ENCODE assay signal across 18 cellular contexts in the genomic region with DNA sequence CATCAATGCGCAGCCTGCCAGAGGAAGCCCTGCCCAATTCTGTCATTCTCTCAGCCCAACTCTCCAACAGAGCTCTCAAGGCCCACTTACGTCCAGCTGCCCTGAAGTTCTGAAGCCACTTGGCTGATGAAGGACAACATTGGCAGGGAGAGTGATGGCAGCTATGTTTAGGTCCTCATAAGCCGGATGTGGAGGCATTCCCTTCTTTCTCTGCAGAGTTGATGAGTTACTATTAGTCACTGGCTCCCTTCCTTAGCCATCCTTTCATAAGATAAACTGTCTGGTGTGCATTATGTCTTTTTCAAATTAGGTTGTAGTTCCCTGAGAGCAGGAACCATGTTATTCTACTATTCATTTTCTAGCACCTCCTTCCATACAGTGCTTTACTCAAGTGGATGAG. TPM values are rescaled to one million over a fixed set of nuclear protein-coding genes. Genes with fewer than 3 reads are reported as not detected.
DNase-seq lines count a peak whose midpoint lies in the region; ATAC-seq, FAIRE-seq and TF ChIP-seq lines count a peak whose summit lies in the region.
"Had no signal": no experiment of that assay in that cellular context is flagged by ENCODE, and none has a peak within 500 bp of the region (broad histone marks: within the 10 kb centered on the region; RNA-seq: fewer than 3 reads in every experiment).

No MANE protein-coding gene starts in this region.

- 74 to 91% (median 88%) methylated on average over 3 of the region's 3 CpGs for WGBS in stomach, 5 donors

- peaks cover 9% of the 10 kb centered on the region for H3K36me3 Mint-ChIP-seq in HFFc6 (ENCODE audit: low read depth)
- H3K36me3 Mint-ChIP-seq in astrocyte (ENCODE audit: low read depth, unreplicated experiment), result no peaks in the 10 kb centered on the region
- H3K36me3 Mint-ChIP-seq in glutamatergic neuron (ENCODE audit: unreplicated experiment), result peaks cover 17% of the 10 kb centered on the region
- H3K36me3 Mint-ChIP-seq: natural killer cell treated with Interleukin-12 subunit alpha and Interleukin-12 subunit beta and Interleukin-15 and Interleukin-18, amount 100 ng/mL, for 72 hours had no signal

- TF ChIP-seq CTCF in HFFc6 (IDR thresholded peaks at IDR 0.05) (no peak), astrocyte (IDR thresholded peaks at IDR 0.05; ENCODE audit: insufficient read depth, low read depth, low read length) (no peak), glutamatergic neuron (IDR thresholded peaks at IDR 0.05; ENCODE audit: partially characterized antibody, unreplicated experiment) (no peak), stomach (IDR thresholded peaks at IDR 0.05) (no peak), WERI-Rb-1 (IDR thresholded peaks at IDR 0.05; ENCODE audit: low read depth, low read length) (no peak)

- H3K4me3 Mint-ChIP-seq in HFFc6 (peak overlapping the region; percentile 45; the same call in 1 of the 2 replicates), astrocyte (ENCODE audit: unreplicated experiment) (no peak overlapping the region), glutamatergic neuron (ENCODE audit: unreplicated experiment) (no peak overlapping the region)
- H3K4me3 Mint-ChIP-seq: dendritic cell treated with granulocyte-macrophage colony-stimulating factor and Interleukin-4, amounts not matched to agents 40 ng/mL and 50 ng/mL, for 4 days; natural killer cell treated with Interleukin-12 subunit alpha and Interleukin-12 subunit beta and Interleukin-15 and Interleukin-18, amount 100 ng/mL, for 72 hours had no signal

- H3K9me3 Mint-ChIP-seq in HFFc6 (no peaks in the 10 kb centered on the region), astrocyte (ENCODE audit: unreplicated experiment) (peaks cover 2% of the 10 kb centered on the region), glutamatergic neuron (ENCODE audit: unreplicated experiment) (peaks cover 6% of the 10 kb centered on the region)
- H3K9me3 Mint-ChIP-seq: dendritic cell treated with granulocyte-macrophage colony-stimulating factor and Interleukin-4, amounts not matched to agents 40 ng/mL and 50 ng/mL, for 4 days had no signal

- H3K4me1 Mint-ChIP-seq in HFFc6 (ENCODE audit: low read depth) (peaks cover 35% of the 10 kb centered on the region), astrocyte (ENCODE audit: low read depth, unreplicated experiment) (no peaks in the 10 kb centered on the region), glutamatergic neuron (ENCODE audit: low read depth, unreplicated experiment) (peaks cover 16% of the 10 kb centered on the region)

- peak overlapping the region; percentile 15 for H3K27ac ChIP-seq in astrocyte (ENCODE audit: low read depth, low read length)
- no peak overlapping the region for H3K27ac ChIP-seq in stomach
- H3K27ac ChIP-seq in WERI-Rb-1, result no peak overlapping the region
- H3K27ac ChIP-seq: thoracic aorta had no signal

- no peaks in the 10 kb centered on the region for H4K20me1 ChIP-seq in astrocyte (ENCODE audit: insufficient read depth, low read length)

- ATAC-seq in GM21360 (IDR thresholded peaks at IDR 0.05; ENCODE audit: unreplicated experiment), result no peak
- ATAC-seq: esophagus mucosa; natural killer cell treated with Interleukin-12 subunit alpha and Interleukin-12 subunit beta and Interleukin-15 and Interleukin-18, amount 100 ng/mL, for 72 hours had no signal

- H3K4me3 ChIP-seq in astrocyte (ENCODE audit: insufficient read depth, low read depth, low read length) (no peak overlapping the region), stomach (no peak overlapping the region), WERI-Rb-1 (ENCODE audit: low read depth, low read length) (no peak overlapping the region)
- H3K4me3 ChIP-seq: HAP-1, thoracic aorta had no signal

- peak overlapping the region; percentile 90 for H3K27ac Mint-ChIP-seq in HFFc6
- H3K27ac Mint-ChIP-seq in astrocyte (ENCODE audit: unreplicated experiment), result no peak overlapping the region
- H3K27ac Mint-ChIP-seq in glutamatergic neuron (ENCODE audit: unreplicated experiment), result peak overlapping the region; percentile 22
- H3K27ac Mint-ChIP-seq: dendritic cell treated with granulocyte-macrophage colony-stimulating factor and Interleukin-4, amounts not matched to agents 40 ng/mL and 50 ng/mL, for 4 days; natural killer cell treated with Interleukin-12 subunit alpha and Interleukin-12 subunit beta and Interleukin-15 and Interleukin-18, amount 100 ng/mL, for 72 hours had no signal

- intact Hi-C loops in stomach (cut with DNase I; ENCODE audit: low total_unique reads), result no loop called here

- H3K4me1 ChIP-seq in astrocyte (ENCODE audit: insufficient read depth, low read length) (peaks cover 10% of the 10 kb centered on the region), stomach (no peaks in the 10 kb centered on the region)
- H3K4me1 ChIP-seq: HAP-1 had no signal

- no peak for TF ChIP-seq EP300 in stomach (IDR thresholded peaks at IDR 0.05)

- H2AFZ ChIP-seq in astrocyte (ENCODE audit: low read depth, low read length), result peak overlapping the region; percentile 74

- peak; percentile 40 for DNase-seq in AG08396 (ENCODE audit: low spot score)
- peak; percentile 75 for DNase-seq in HFFc6
- peak; percentile 76 for DNase-seq in astrocyte (ENCODE audit: low read depth)
- DNase-seq in glutamatergic neuron, result no peak
- no peak for DNase-seq in stomach
- DNase-seq in WERI-Rb-1, result no peak
- no peak for DNase-seq in stimulated activated CD4-positive, alpha-beta T cell treated with anti-CD3 and anti-CD28 coated beads, Interleukin-1b, Interleukin-23, amount 100 ng/mL, for 48 hours
- DNase-seq: anterior cingulate cortex; KBM-7; NCI-H1436; retina; stimulated activated CD4-positive, alpha-beta T cell treated with anti-CD3 and anti-CD28 coated beads, Interleukin-2, amount 100 ng/mL, for 24 hours had no signal

- H3K9me3 ChIP-seq in astrocyte (ENCODE audit: insufficient read depth, low read depth, low read length) (no peaks in the 10 kb centered on the region), stomach (peaks cover 0 to 4% (median 0%) of the 10 kb centered on the region in 4 donors), WERI-Rb-1 (ENCODE audit: severe bottlenecking) (peaks cover 2% of the 10 kb centered on the region)
- H3K9me3 ChIP-seq: HAP-1, thoracic aorta had no signal

- H3K36me3 ChIP-seq in astrocyte (ENCODE audit: insufficient read depth, low read length) (no peaks in the 10 kb centered on the region), stomach (no peaks in the 10 kb centered on the region), WERI-Rb-1 (no peaks in the 10 kb centered on the region)
- H3K36me3 ChIP-seq: HAP-1, thoracic aorta had no signal

- TF ChIP-seq POLR2A in stomach (IDR thresholded peaks at IDR 0.05), result no peak

- H3K27me3 ChIP-seq in astrocyte (ENCODE audit: insufficient read depth, low read length), result no peaks in the 10 kb centered on the region
- H3K27me3 ChIP-seq in stomach, result no peaks in the 10 kb centered on the region
- H3K27me3 ChIP-seq in WERI-Rb-1 (ENCODE audit: insufficient read depth, low read depth, severe bottlenecking), result peaks cover 43% of the 10 kb centered on the region

- peak overlapping the region; percentile 45 for H3K4me2 ChIP-seq in astrocyte (ENCODE audit: low read length)

- peak; percentile 89 for FAIRE-seq in astrocyte (lab: Jason Lieb, UNC)

- H3K79me2 ChIP-seq in astrocyte (ENCODE audit: insufficient read depth, low read length), result no peaks in the 10 kb centered on the region

- no peak overlapping the region for H3K9ac ChIP-seq in astrocyte (ENCODE audit: low read length)

- H3K27me3 Mint-ChIP-seq in HFFc6 (ENCODE audit: insufficient read depth), result peaks cover 2% of the 10 kb centered on the region; the same call in 1 of the 2 replicates
- peaks cover 6% of the 10 kb centered on the region for H3K27me3 Mint-ChIP-seq in astrocyte (ENCODE audit: low read depth, unreplicated experiment)
- H3K27me3 Mint-ChIP-seq in glutamatergic neuron (ENCODE audit: unreplicated experiment), result peaks cover 7% of the 10 kb centered on the region

RNA-seq across cellular contexts. Expression of gene TACR1, which starts 22.6 kb away (rescaled TPM):
- under 1 TPM in 5 of 6 experiments, not detected in 1; 0.10 to 0.18 (median 0.17) TPM for total RNA-seq in HFFc6 (2021; fragmentation: NEBNext Ultra II Directional; extraction: Animal tissue kit (Norgen Biotek cat#: 25700))
- total RNA-seq in astrocyte (not detected in 2 replicates), glutamatergic neuron (ENCODE audit: unreplicated experiment) (0.17 TPM), stomach (1 to 10 TPM in 1 of 5 donors, under 1 TPM in 2, not detected in 2; 0.14 to 3.5 (median 0.73) TPM)
- polyA plus RNA-seq in stomach, result under 1 TPM in 1 of 3 donors, not detected in 2; 0.25 TPM
- total RNA-seq: natural killer cell treated with Interleukin-12 subunit alpha and Interleukin-12 subunit beta and Interleukin-15 and Interleukin-18, amount 100 ng/mL, for 72 hours had no signal

Comparison
In these comparisons a context has a peak if more than half of its experiments do, and no peak if none do; other contexts are left out.
1. DNase-seq: peak in AG08396 (single experiment), HFFc6 (single experiment) and astrocyte (single experiment); none in glutamatergic neuron (single experiment), stomach (single experiment), WERI-Rb-1 (single experiment) and stimulated activated CD4-positive, alpha-beta T cell treated with anti-CD3 and anti-CD28 coated beads, Interleukin-1b, Interleukin-23, amount 100 ng/mL, for 48 hours (single experiment).